23 cellular contexts compared by ENCODE assay signal in the genomic region with DNA sequence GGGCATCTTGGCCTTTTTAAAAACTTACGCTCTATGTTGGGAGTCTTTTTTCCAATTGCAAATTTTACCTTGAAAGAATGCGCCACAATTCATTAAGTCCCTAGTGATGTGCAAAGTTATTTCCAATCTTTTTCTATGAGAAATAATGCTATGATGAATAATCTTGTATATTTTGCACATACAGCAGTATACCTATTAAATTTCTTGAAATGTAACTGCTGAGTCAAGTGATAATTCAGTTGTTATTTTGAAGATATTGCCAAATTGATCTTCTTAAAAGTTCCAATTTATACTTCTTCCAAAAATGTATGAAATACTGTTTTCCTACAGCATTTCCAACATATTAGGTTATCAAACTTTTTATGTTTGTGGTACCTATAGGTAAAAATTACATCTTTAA.
"Had no signal": no experiment of that assay in that cellular context is flagged by ENCODE, and none has a peak within 500 bp of the region (broad histone marks: within the 10 kb centered on the region; RNA-seq: fewer than 3 reads in every experiment).

No MANE protein-coding gene starts in this region.

- DNase-seq: dermis blood vessel endothelial cell; dorsolateral prefrontal cortex; effector CD4-positive, alpha-beta T cell; effector memory CD4-positive, alpha-beta T cell; foreskin keratinocyte; gastrocnemius medialis; glutamatergic neuron; head of caudate nucleus; heart right ventricle; hippocampal formation; left cardiac atrium; left lung; left ventricle myocardium superior; lower lobe of right lung; mesenchymal stem cell; mucosa of descending colon; naive B cell had no signal

- H3K4me3 ChIP-seq: coronary artery, dorsolateral prefrontal cortex, esophagus muscularis mucosa, gastrocnemius medialis, heart right ventricle, left lung, lower lobe of right lung, mucosa of descending colon had no signal

- H3K4me1 ChIP-seq: foreskin keratinocyte, gastrocnemius medialis, heart right ventricle, left lung, lower lobe of right lung had no signal

- H3K36me3 ChIP-seq: esophagus muscularis mucosa, gastrocnemius medialis, heart right ventricle, left lung, lower lobe of right lung had no signal

- H3K27me3 ChIP-seq: dorsolateral prefrontal cortex, esophagus muscularis mucosa, foreskin keratinocyte, gastrocnemius medialis, left lung had no signal

- H3K27ac ChIP-seq: coronary artery, esophagus muscularis mucosa, foreskin keratinocyte, gastrocnemius medialis, heart right ventricle, left lung, lower lobe of right lung had no signal

- ATAC-seq: foreskin keratinocyte, gastrocnemius medialis, heart right ventricle, left cardiac atrium, left lung, left ventricle myocardium superior, lower lobe of right lung, mucosa of descending colon had no signal

- FAIRE-seq: colon, endothelial cell of umbilical vein, islet of Langerhans, keratinocyte had no signal

- H3K9me3 ChIP-seq: esophagus muscularis mucosa, gastrocnemius medialis, heart right ventricle, left lung, lower lobe of right lung, mucosa of descending colon had no signal
